ENCODE assay signal across 18 cellular contexts in genomic region chr3:79765854-79766253, GRCh38. TPM values are rescaled to one million over a fixed set of nuclear protein-coding genes. Genes with fewer than 3 reads are reported as not detected.
DNase-seq lines count a peak whose midpoint lies in the region; TF ChIP-seq lines count a peak whose summit lies in the region.
"Had no signal": no experiment of that assay in that cellular context is flagged by ENCODE, and none has a peak within 500 bp of the region (broad histone marks: within the 10 kb centered on the region; RNA-seq: fewer than 3 reads in every experiment).

No MANE protein-coding gene starts in this region.

- intact Hi-C loops in Caco-2 (cut with micrococcal nuclease; ENCODE audit: unreplicated experiment), result no loop called here

- no peak overlapping the region for H3K4me3 Mint-ChIP-seq in Caco-2 (ENCODE audit: unreplicated experiment)
- H3K4me3 Mint-ChIP-seq: activated T-cell treated with anti-CD3 and anti-CD28 coated beads, Interleukin-2, amount 50 U/mL, for 72 hours; B cell; mesothelial cell of epicardium had no signal

- no peaks in the 10 kb centered on the region for H4K20me1 ChIP-seq in smooth muscle cell (ENCODE audit: low read depth)

- CTCF ChIA-PET in Caco-2 (lab: Charles Lee), result no interaction called here

- WGBS in HUES64, result 12% methylated on average over 6 of the region's 6 CpGs
- WGBS in smooth muscle cell (ENCODE audit: low lambda C conversion rate), result 21% methylated on average over 6 of the region's 6 CpGs

- no peaks in the 10 kb centered on the region for H3K4me1 Mint-ChIP-seq in Caco-2 (ENCODE audit: low read depth, unreplicated experiment)
- H3K4me1 Mint-ChIP-seq: B cell had no signal

- H3K36me3 Mint-ChIP-seq in Caco-2 (ENCODE audit: insufficient read depth, unreplicated experiment), result no peaks in the 10 kb centered on the region
- H3K36me3 Mint-ChIP-seq: mesothelial cell of epicardium had no signal

- POLR2A ChIA-PET in Caco-2 (lab: Charles Lee), result no interaction called here

- H3K27ac Mint-ChIP-seq in Caco-2 (ENCODE audit: unreplicated experiment), result no peak overlapping the region
- H3K27ac Mint-ChIP-seq: activated naive CD4-positive, alpha-beta T cell treated with anti-CD3 and anti-CD28 coated beads, Interleukin-2, amount 50 U/mL, for 72 hours; activated T-cell treated with anti-CD3 and anti-CD28 coated beads, Interleukin-2, amount 50 U/mL, for 72 hours; B cell; mesothelial cell of epicardium had no signal

- no peaks in the 10 kb centered on the region for H3F3A ChIP-seq in smooth muscle cell (ENCODE audit: low read depth)

- no peak for TF ChIP-seq CTCF in brain microvascular endothelial cell (IDR thresholded peaks at IDR 0.05; ENCODE audit: low read depth, low read length, missing control alignments)
- TF ChIP-seq CTCF in smooth muscle cell (IDR thresholded peaks at IDR 0.05; ENCODE audit: borderline replicate concordance, insufficient read depth, poor library complexity, severe bottlenecking), result no peak
- no peak for TF ChIP-seq CTCF in Caco-2 (IDR thresholded peaks at IDR 0.05; ENCODE audit: insufficient read depth in 1 of 2, low read depth in 1 of 2, low read length in 1 of 2, severe bottlenecking in 1 of 2, unreplicated experiment in 1 of 2)

- H3K27me3 ChIP-seq in HUES64 (ENCODE audit: insufficient read depth, low read length), result peaks cover 63% of the 10 kb centered on the region
- no peaks in the 10 kb centered on the region for H3K27me3 ChIP-seq in brain microvascular endothelial cell (replicated peaks)
- H3K27me3 ChIP-seq in smooth muscle cell (ENCODE audit: low read depth), result peaks cover 68% of the 10 kb centered on the region
- peaks cover 11% of the 10 kb centered on the region for H3K27me3 ChIP-seq in MG63
- no peaks in the 10 kb centered on the region for H3K27me3 ChIP-seq in Caco-2 (replicated peaks; ENCODE audit: control insufficient read depth, insufficient read depth, low read length)

- no peak overlapping the region for H2AFZ ChIP-seq in smooth muscle cell (ENCODE audit: low read depth)

- H3K4me3 ChIP-seq in HUES64 (ENCODE audit: low read length), result peak overlapping the region; percentile 48
- H3K4me3 ChIP-seq in brain microvascular endothelial cell (ENCODE audit: low read depth, low read length), result peak overlapping the region; percentile 68
- H3K4me3 ChIP-seq in smooth muscle cell, result no peak overlapping the region
- H3K4me3 ChIP-seq in MG63, result no peak overlapping the region
- H3K4me3 ChIP-seq in Caco-2 (ENCODE audit: low read depth, low read length), result no peak overlapping the region

- H3K9ac ChIP-seq in HUES64 (ENCODE audit: low read depth, low read length) (no peak overlapping the region), smooth muscle cell (ENCODE audit: low read depth) (no peak overlapping the region)

- BruUV-seq in Caco-2 (replicated peaks; lab: Mats Ljungman, UMichigan), result no TSS peak

- no peak for DNase-seq in brain microvascular endothelial cell
- peak; percentile 8 for DNase-seq in iPS-NIHi7 (ENCODE audit: extremely low spot score)
- DNase-seq in smooth muscle cell (lab: John Stamatoyannopoulos, UW; ENCODE audit: unreplicated experiment), result no peak
- no peak for DNase-seq in MG63
- no peak for DNase-seq in activated gamma-delta T cell (lab: John Stamatoyannopoulos, UW)
- DNase-seq in Caco-2, result no peak
- DNase-seq: activated CD8-positive, alpha-beta memory T cell treated with anti-CD3 and anti-CD28 coated beads for 24 hours; activated T-cell treated with anti-CD3 and anti-CD28 coated beads, Interleukin-2, amount 50 U/mL, for 72 hours; heart right ventricle; Karpas-422; NCI-H1092; NCI-H2171 treated with DMSO at 0.1 percent for 48 hours; T-helper 9 cell had no signal

- H3K79me2 ChIP-seq in smooth muscle cell (ENCODE audit: low read depth), result no peaks in the 10 kb centered on the region

- H3K27me3 Mint-ChIP-seq in Caco-2 (ENCODE audit: insufficient read depth, unreplicated experiment), result peaks cover 2% of the 10 kb centered on the region

- H3K4me1 ChIP-seq in HUES64 (ENCODE audit: insufficient read depth, low read length), result peaks cover 24% of the 10 kb centered on the region
- peaks cover 10% of the 10 kb centered on the region for H3K4me1 ChIP-seq in smooth muscle cell (ENCODE audit: low read depth)
- no peaks in the 10 kb centered on the region for H3K4me1 ChIP-seq in Caco-2

- H3K36me3 ChIP-seq in HUES64 (ENCODE audit: insufficient read depth, low read length), result no peaks in the 10 kb centered on the region
- H3K36me3 ChIP-seq in brain microvascular endothelial cell (replicated peaks), result no peaks in the 10 kb centered on the region
- no peaks in the 10 kb centered on the region for H3K36me3 ChIP-seq in smooth muscle cell (ENCODE audit: low read depth)
- no peaks in the 10 kb centered on the region for H3K36me3 ChIP-seq in MG63
- no peaks in the 10 kb centered on the region for H3K36me3 ChIP-seq in Caco-2 (ENCODE audit: control insufficient read depth, insufficient read depth, low read length)
- H3K36me3 ChIP-seq: heart right ventricle, neutrophil had no signal

- no peak overlapping the region for H3K27ac ChIP-seq in HUES64 (ENCODE audit: low read depth, low read length)
- no peak overlapping the region for H3K27ac ChIP-seq in brain microvascular endothelial cell
- no peak overlapping the region for H3K27ac ChIP-seq in smooth muscle cell (ENCODE audit: low read depth)
- H3K27ac ChIP-seq: heart right ventricle, neutrophil had no signal

- no peaks in the 10 kb centered on the region for H3K9me3 Mint-ChIP-seq in Caco-2 (ENCODE audit: unreplicated experiment)
- H3K9me3 Mint-ChIP-seq: mesothelial cell of epicardium had no signal

- no peaks in the 10 kb centered on the region for H3K9me3 ChIP-seq in HUES64 (ENCODE audit: insufficient read depth, low read depth, low read length)
- H3K9me3 ChIP-seq in smooth muscle cell (replicated peaks; ENCODE audit: low read depth), result no peaks in the 10 kb centered on the region
- no peaks in the 10 kb centered on the region for H3K9me3 ChIP-seq in MG63
- H3K9me3 ChIP-seq in Caco-2, result no peaks in the 10 kb centered on the region
- H3K9me3 ChIP-seq: heart right ventricle, neutrophil had no signal

- in situ Hi-C loops in brain microvascular endothelial cell (cut with HindIII; ENCODE audit: low pct_ligation_motif_present, low sequenced_read_pairs), result no loop called here

- H3K4me2 ChIP-seq in smooth muscle cell, result peak overlapping the region; percentile 84

RNA-seq across cellular contexts. Expression of gene ROBO1, which starts 1.9 kb away (rescaled TPM):
- polyA plus RNA-seq in HUES64 (2013, experiment 1 of 2), result 36.9 TPM
- 54.7 TPM for polyA plus RNA-seq in HUES64 (2013, experiment 2 of 2)
- total RNA-seq in smooth muscle cell (72.6 and 79.5 TPM in 2 replicates), Caco-2 (2022) (1.8 and 2.3 TPM in 2 replicates)
- 25.9 and 30.5 TPM in 2 replicates for polyA plus RNA-seq in smooth muscle cell
- 3.2 and 7.0 TPM in 2 replicates for total RNA-seq in MG63 (2014; rRNA removed; shearing (Covaris generic); ENCODE audit: low replicate concordance)

Comparison
In these comparisons a context has a peak if more than half of its experiments do, and no peak if none do; other contexts are left out.
1. H3K4me3 ChIP-seq: peak in HUES64 (single experiment) and brain microvascular endothelial cell (single experiment); none in smooth muscle cell (single experiment), MG63 (single experiment) and Caco-2 (single experiment).